Comparison of ENCODE assay signal across 12 cellular contexts in the genomic region with DNA sequence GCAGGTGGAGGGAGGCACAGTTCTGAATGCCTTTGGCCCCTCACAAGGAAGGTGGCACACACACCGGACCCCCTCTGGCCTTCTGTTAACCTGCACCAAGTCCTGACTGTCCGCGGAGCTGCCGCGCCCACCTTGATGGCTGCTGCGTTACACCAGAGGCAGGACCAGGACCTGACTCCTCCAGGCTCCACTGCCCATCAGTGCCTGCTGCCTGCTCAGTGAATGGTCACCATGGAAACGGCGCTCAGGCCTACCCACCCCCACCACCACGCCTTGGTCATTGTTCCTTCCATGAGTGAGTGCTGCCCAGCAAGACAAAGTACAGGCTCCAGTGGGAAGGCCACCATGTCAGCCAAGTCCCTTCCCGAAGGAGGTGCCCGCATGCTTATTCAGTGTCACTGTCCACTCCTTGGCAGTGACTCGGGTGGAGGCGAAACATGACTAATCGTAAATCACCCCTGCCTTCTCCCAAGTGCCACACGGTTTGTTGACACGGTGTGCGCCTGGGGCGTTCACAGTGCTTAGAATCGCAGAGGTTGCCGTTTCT. TPM values are rescaled to one million over a fixed set of nuclear protein-coding genes. Genes with fewer than 3 reads are reported as not detected.
A peak's percentile ranks its signal among the peaks of the same experiment; 100 is the strongest.
DNase-seq lines count a peak whose midpoint lies in the region; ATAC-seq and TF ChIP-seq lines count a peak whose summit lies in the region.
"Had no signal": no experiment of that assay in that cellular context is flagged by ENCODE, and none has a peak within 500 bp of the region (broad histone marks: within the 10 kb centered on the region; RNA-seq: fewer than 3 reads in every experiment).

No MANE protein-coding gene starts in this region.

- H3K27me3 Mint-ChIP-seq in activated T-cell treated with anti-CD3 and anti-CD28 coated beads, Interleukin-2, amount 50 U/mL, for 72 hours (ENCODE audit: low read depth): no peaks in the 10 kb centered on the region

- H3K27me3 ChIP-seq in kidney epithelial cell (ENCODE audit: control insufficient read depth, insufficient read depth, low read length): no peaks in the 10 kb centered on the region
- H3K27me3 ChIP-seq in testis: no peaks in the 10 kb centered on the region
- no peaks in the 10 kb centered on the region for H3K27me3 ChIP-seq in gastrocnemius medialis
- no peaks in the 10 kb centered on the region for H3K27me3 ChIP-seq in effector memory CD4-positive, alpha-beta T cell (replicated peaks; ENCODE audit: control insufficient read depth, insufficient read depth, low read length, poor library complexity, severe bottlenecking)
- H3K27me3 ChIP-seq: neutrophil, thyroid gland had no signal

- no peaks in the 10 kb centered on the region for H3K4me1 Mint-ChIP-seq in activated T-cell treated with anti-CD3 and anti-CD28 coated beads, Interleukin-2, amount 50 U/mL, for 72 hours (ENCODE audit: low read depth)

- in situ Hi-C loops in gastrocnemius medialis (cut with MboI; ENCODE audit: low sequenced_read_pairs in 4 of 4): loop anchor here in 2 of 4 donors (25.0 kb wide), 1 partner anchor 109 kb away; no protein-coding TSS in a partner anchor

- TF ChIP-seq CTCF in kidney epithelial cell (IDR thresholded peaks at IDR 0.05; ENCODE audit: insufficient read depth, low read length, poor library complexity, severe bottlenecking) (no peak), testis (IDR thresholded peaks at IDR 0.05) (no peak), gastrocnemius medialis (IDR thresholded peaks at IDR 0.05 in 4 of 5, conservative IDR thresholded peaks at IDR 0.05 in 1 of 5) (no peak)

- no peak overlapping the region for H3K4me3 Mint-ChIP-seq in activated T-cell treated with anti-CD3 and anti-CD28 coated beads, Interleukin-2, amount 50 U/mL, for 72 hours

- ATAC-seq in activated T-cell treated with anti-CD3 and anti-CD28 coated beads, Interleukin-2, amount 50 U/mL, for 72 hours (replicated peaks in 1 of 2): no peak
- ATAC-seq in gastrocnemius medialis: no peak
- no peak for ATAC-seq in HG03521 (IDR thresholded peaks at IDR 0.05; ENCODE audit: unreplicated experiment)

- no peak overlapping the region for H3K27ac Mint-ChIP-seq in activated T-cell treated with anti-CD3 and anti-CD28 coated beads, Interleukin-2, amount 50 U/mL, for 72 hours

- DNase-seq in activated T-cell treated with anti-CD3 and anti-CD28 coated beads, Interleukin-2, amount 50 U/mL, for 1 hour: peak; percentile 12
- no peak for DNase-seq in activated T-cell treated with anti-CD3 and anti-CD28 coated beads, Interleukin-2, amount 50 U/mL, for 72 hours
- peak; percentile 62 for DNase-seq in NCI-H774 (lab: John Stamatoyannopoulos, UW)
- DNase-seq in kidney epithelial cell (ENCODE audit: low read depth): peak; percentile 28
- peak; percentile 20 for DNase-seq in testis
- no peak for DNase-seq in gastrocnemius medialis
- DNase-seq in effector memory CD4-positive, alpha-beta T cell: no peak
- DNase-seq: activated naive CD4-positive, alpha-beta T cell treated with Interleukin-2 at 50 U/mL for 16 hours; effector CD4-positive, alpha-beta T cell had no signal

- intact Hi-C loops in testis (cut with DNase I; ENCODE audit: low total_unique reads) (no loop called here), gastrocnemius medialis (cut with DNase I; ENCODE audit: low total_unique reads) (no loop called here)

- 80 to 81% methylated on average over 17 to 20 of the region's 20 CpGs for WGBS in testis, 2 donors

- H3K9me3 Mint-ChIP-seq in activated T-cell treated with anti-CD3 and anti-CD28 coated beads, Interleukin-2, amount 50 U/mL, for 72 hours: peaks cover 0 to 1% of the 10 kb centered on the region in 2 donors

- peaks cover 3 to 7% of the 10 kb centered on the region in 2 donors for H3K36me3 Mint-ChIP-seq in activated T-cell treated with anti-CD3 and anti-CD28 coated beads, Interleukin-2, amount 50 U/mL, for 72 hours (ENCODE audit: insufficient read depth in 2 of 2)

- H3K4me3 ChIP-seq in kidney epithelial cell (ENCODE audit: low read depth, low read length): no peak overlapping the region
- no peak overlapping the region for H3K4me3 ChIP-seq in testis
- H3K4me3 ChIP-seq in gastrocnemius medialis: no peak overlapping the region
- H3K4me3 ChIP-seq in effector memory CD4-positive, alpha-beta T cell (ENCODE audit: insufficient read depth, low read depth, low read length, poor library complexity, severe bottlenecking): no peak overlapping the region
- H3K4me3 ChIP-seq: thyroid gland had no signal

- H3K4me1 ChIP-seq in testis: no peaks in the 10 kb centered on the region
- H3K4me1 ChIP-seq in gastrocnemius medialis: no peaks in the 10 kb centered on the region
- no peaks in the 10 kb centered on the region for H3K4me1 ChIP-seq in effector memory CD4-positive, alpha-beta T cell (ENCODE audit: control insufficient read depth, insufficient read depth, low read length, poor library complexity, severe bottlenecking)

- H3K27ac ChIP-seq in testis (no peak overlapping the region), gastrocnemius medialis (no peak overlapping the region)
- H3K27ac ChIP-seq in effector memory CD4-positive, alpha-beta T cell (ENCODE audit: insufficient read depth, low read length, poor library complexity, severe bottlenecking): no peak overlapping the region
- H3K27ac ChIP-seq: neutrophil, thyroid gland had no signal

- no peaks in the 10 kb centered on the region for H3K36me3 ChIP-seq in kidney epithelial cell (ENCODE audit: control insufficient read depth, insufficient read depth, low read length)
- H3K36me3 ChIP-seq in testis (ENCODE audit: low read depth, missing control alignments): no peaks in the 10 kb centered on the region
- peaks cover 0 to 58% of the 10 kb centered on the region in 2 donors for H3K36me3 ChIP-seq in gastrocnemius medialis
- H3K36me3 ChIP-seq in effector memory CD4-positive, alpha-beta T cell (ENCODE audit: control insufficient read depth, insufficient read depth, low read length): peaks cover 40% of the 10 kb centered on the region

- TF ChIP-seq POLR2A in testis (IDR thresholded peaks at IDR 0.05): no peak
- no peak for TF ChIP-seq POLR2A in gastrocnemius medialis (IDR thresholded peaks at IDR 0.05)

- H3K9me3 ChIP-seq in testis (no peaks in the 10 kb centered on the region), gastrocnemius medialis (no peaks in the 10 kb centered on the region)
- H3K9me3 ChIP-seq in effector memory CD4-positive, alpha-beta T cell (ENCODE audit: control insufficient read depth, low read length): no peaks in the 10 kb centered on the region
- H3K9me3 ChIP-seq: neutrophil, thyroid gland had no signal

RNA-seq across cellular contexts. Expression of gene SLC37A1, which starts 57.3 kb away (rescaled TPM):
- total RNA-seq in activated T-cell treated with anti-CD3 and anti-CD28 coated beads, Interleukin-2, amount 50 U/mL, for 72 hours: 10 to 100 TPM; 27.5 to 37.6 TPM
- total RNA-seq in kidney epithelial cell (29.3 and 34.2 TPM in 2 replicates), testis (10 to 100 TPM; 22.6 to 24.3 TPM), gastrocnemius medialis (10 to 100 TPM in 2 of 4 donors, 1 to 10 TPM in 2; 8.3 to 16.1 (median 12.4) TPM)
- 48.3 TPM for polyA plus RNA-seq in testis (ENCODE audit: insufficient read depth, low read depth, low replicate concordance)

Comparison
In these comparisons a context has a peak if more than half of its experiments do, and no peak if none do; other contexts are left out.
1. DNase-seq: peak in activated T-cell treated with anti-CD3 and anti-CD28 coated beads, Interleukin-2, amount 50 U/mL, for 1 hour (single experiment), NCI-H774 (single experiment), kidney epithelial cell (single experiment) and testis (single experiment); none in activated T-cell treated with anti-CD3 and anti-CD28 coated beads, Interleukin-2, amount 50 U/mL, for 72 hours (0 of 2), gastrocnemius medialis (0 of 2) and effector memory CD4-positive, alpha-beta T cell (0 of 3).